In genomic region chr3:66439666-66440344, GRCh38 we compare ENCODE assay signal across 11 cellular contexts.
DNase-seq lines count a peak whose midpoint lies in the region; ATAC-seq and TF ChIP-seq lines count a peak whose summit lies in the region.
"Had no signal": no experiment of that assay in that cellular context is flagged by ENCODE, and none has a peak within 500 bp of the region (broad histone marks: within the 10 kb centered on the region; RNA-seq: fewer than 3 reads in every experiment).

No MANE protein-coding gene starts in this region.

- no peaks in the 10 kb centered on the region for H3K27me3 Mint-ChIP-seq in activated T-cell treated with anti-CD3 and anti-CD28 coated beads, Interleukin-2, amount 50 U/mL, for 24 hours
- H3K27me3 Mint-ChIP-seq in activated T-cell treated with anti-CD3 and anti-CD28 coated beads, Interleukin-2, amount 50 U/mL, for 4 hours (ENCODE audit: low read depth) = no peaks in the 10 kb centered on the region
- no peaks in the 10 kb centered on the region for H3K27me3 Mint-ChIP-seq in activated CD8-positive, alpha-beta T cell treated with anti-CD3 and anti-CD28 coated beads, Interleukin-2, amount 10 ng/mL, durations not matched to agents 7 days and 5 days (ENCODE audit: low read depth)

- no peak for TF ChIP-seq EP300 in stomach (IDR thresholded peaks at IDR 0.05)

- peaks cover 0 to 16% (median 6%) of the 10 kb centered on the region in 4 donors for H3K36me3 ChIP-seq in stomach
- H3K36me3 ChIP-seq in hepatocyte (replicated peaks; ENCODE audit: insufficient read depth, low read depth) = no peaks in the 10 kb centered on the region
- H3K36me3 ChIP-seq: spleen had no signal

- H3K9me3 Mint-ChIP-seq in activated T-cell treated with anti-CD3 and anti-CD28 coated beads, Interleukin-2, amount 50 U/mL, for 24 hours = no peaks in the 10 kb centered on the region
- H3K9me3 Mint-ChIP-seq in activated T-cell treated with anti-CD3 and anti-CD28 coated beads, Interleukin-2, amount 50 U/mL, for 4 hours = no peaks in the 10 kb centered on the region
- H3K9me3 Mint-ChIP-seq in activated CD8-positive, alpha-beta T cell treated with anti-CD3 and anti-CD28 coated beads, Interleukin-2, amount 10 ng/mL, durations not matched to agents 7 days and 5 days (ENCODE audit: insufficient read depth) = no peaks in the 10 kb centered on the region
- H3K9me3 Mint-ChIP-seq: activated naive CD4-positive, alpha-beta T cell treated with anti-CD3 and anti-CD28 coated beads, Interleukin-2, amount 10 ng/mL, durations not matched to agents 7 days and 5 days had no signal

- H3K4me3 ChIP-seq in stomach = no peak overlapping the region
- H3K4me3 ChIP-seq in hepatocyte = no peak overlapping the region
- H3K4me3 ChIP-seq: spleen had no signal

- no peaks in the 10 kb centered on the region for H3K9me2 ChIP-seq in hepatocyte (replicated peaks; ENCODE audit: insufficient read depth)

- H4K20me1 ChIP-seq in hepatocyte (ENCODE audit: insufficient read depth, poor library complexity, severe bottlenecking) = no peaks in the 10 kb centered on the region

- ATAC-seq in activated T-cell treated with anti-CD3 and anti-CD28 coated beads, Interleukin-2, amount 50 U/mL, for 4 hours = no peak
- no peak for ATAC-seq in activated CD8-positive, alpha-beta T cell treated with anti-CD3 and anti-CD28 coated beads, Interleukin-2, amount 10 ng/mL, durations not matched to agents 7 days and 5 days
- ATAC-seq: left colon had no signal

- POLR2A ChIA-PET in activated CD8-positive, alpha-beta T cell treated with anti-CD3 and anti-CD28 coated beads, Interleukin-2, amount 10 ng/mL, durations not matched to agents 7 days and 5 days (lab: Charles Lee) = interaction anchor here (1.0 kb wide), 1 partner anchor 44 kb away, joined by 3 read pairs; no protein-coding TSS in a partner anchor

- H3K79me2 ChIP-seq in hepatocyte = no peaks in the 10 kb centered on the region

- H3K27ac ChIP-seq in stomach = peak overlapping the region in 4 of 5 donors; percentile 22 to 83 (median 64)
- H3K27ac ChIP-seq in hepatocyte = no peak overlapping the region
- H3K27ac ChIP-seq: spleen had no signal

- 47 to 58% (median 53%) methylated on average over 7 of the region's 7 CpGs for WGBS in stomach, 5 donors
- WGBS in hepatocyte (ENCODE audit: low lambda C conversion rate, missing lambda C conversion rate) = 80% methylated on average over 7 of the region's 7 CpGs

- no peaks in the 10 kb centered on the region for H3K9me3 ChIP-seq in stomach
- H3K9me3 ChIP-seq in hepatocyte (ENCODE audit: low read depth) = no peaks in the 10 kb centered on the region
- H3K9me3 ChIP-seq: spleen had no signal

- intact Hi-C loops in stomach (cut with DNase I; ENCODE audit: low total_unique reads) = no loop called here

- H3K4me2 ChIP-seq in hepatocyte = no peak overlapping the region

- no peaks in the 10 kb centered on the region for H3K27me3 ChIP-seq in stomach
- no peaks in the 10 kb centered on the region for H3K27me3 ChIP-seq in hepatocyte
- H3K27me3 ChIP-seq: spleen had no signal

- H3K4me3 Mint-ChIP-seq in activated T-cell treated with anti-CD3 and anti-CD28 coated beads, Interleukin-2, amount 50 U/mL, for 24 hours = no peak overlapping the region
- no peak overlapping the region for H3K4me3 Mint-ChIP-seq in activated T-cell treated with anti-CD3 and anti-CD28 coated beads, Interleukin-2, amount 50 U/mL, for 4 hours
- H3K4me3 Mint-ChIP-seq in activated CD8-positive, alpha-beta T cell treated with anti-CD3 and anti-CD28 coated beads, Interleukin-2, amount 10 ng/mL, durations not matched to agents 7 days and 5 days = no peak overlapping the region
- H3K4me3 Mint-ChIP-seq: activated naive CD4-positive, alpha-beta T cell treated with anti-CD3 and anti-CD28 coated beads, Interleukin-2, amount 10 ng/mL, durations not matched to agents 7 days and 5 days had no signal

- DNase-seq in activated T-cell treated with anti-CD3 and anti-CD28 coated beads, Interleukin-2, amount 50 U/mL, for 24 hours = no peak
- no peak for DNase-seq in activated T-cell treated with anti-CD3 and anti-CD28 coated beads, Interleukin-2, amount 50 U/mL, for 4 hours
- DNase-seq in NCI-H1436 (lab: John Stamatoyannopoulos, UW) (peak; percentile 27), stomach (no peak), hepatocyte (ENCODE audit: low spot score) (no peak), SHP77 treated with DMSO at 0.1 percent for 48 hours (lab: John Stamatoyannopoulos, UW) (no peak), GM19240 (ENCODE audit: insufficient read length, low spot score) (no peak)
- no peak for DNase-seq in activated CD8-positive, alpha-beta T cell treated with anti-CD3 and anti-CD28 coated beads, Interleukin-2, amount 10 ng/mL, durations not matched to agents 7 days and 5 days
- DNase-seq: activated naive CD4-positive, alpha-beta T cell treated with anti-CD3 and anti-CD28 coated beads, Interleukin-2, amount 10 ng/mL, durations not matched to agents 7 days and 5 days; left colon; spleen had no signal

- H3K4me1 ChIP-seq in stomach = peaks cover 41 to 97% (median 70%) of the 10 kb centered on the region in 4 donors
- H3K4me1 ChIP-seq in hepatocyte (ENCODE audit: insufficient read depth) = peaks cover 17% of the 10 kb centered on the region

- TF ChIP-seq CTCF in stomach (IDR thresholded peaks at IDR 0.05) (no peak), hepatocyte (IDR thresholded peaks at IDR 0.05; ENCODE audit: poor library complexity) (no peak)

- H2AFZ ChIP-seq in hepatocyte = no peak overlapping the region

- CTCF ChIA-PET in activated CD8-positive, alpha-beta T cell treated with anti-CD3 and anti-CD28 coated beads, Interleukin-2, amount 10 ng/mL, durations not matched to agents 7 days and 5 days (lab: Charles Lee) = interaction anchor here (1.0 kb wide), 1 partner anchor 29 kb away, joined by 4 read pairs; no protein-coding TSS in a partner anchor

- H3K27ac Mint-ChIP-seq in activated T-cell treated with anti-CD3 and anti-CD28 coated beads, Interleukin-2, amount 50 U/mL, for 24 hours = peak overlapping the region; percentile 26
- H3K27ac Mint-ChIP-seq in activated CD8-positive, alpha-beta T cell treated with anti-CD3 and anti-CD28 coated beads, Interleukin-2, amount 10 ng/mL, durations not matched to agents 7 days and 5 days = peak overlapping the region; percentile 42
- H3K27ac Mint-ChIP-seq: activated naive CD4-positive, alpha-beta T cell treated with anti-CD3 and anti-CD28 coated beads, Interleukin-2, amount 10 ng/mL, durations not matched to agents 7 days and 5 days had no signal

- no peak for TF ChIP-seq POLR2A in stomach (IDR thresholded peaks at IDR 0.05)

- peaks cover 56% of the 10 kb centered on the region for H3K36me3 Mint-ChIP-seq in activated T-cell treated with anti-CD3 and anti-CD28 coated beads, Interleukin-2, amount 50 U/mL, for 24 hours (ENCODE audit: low read depth)
- H3K36me3 Mint-ChIP-seq in activated T-cell treated with anti-CD3 and anti-CD28 coated beads, Interleukin-2, amount 50 U/mL, for 4 hours (ENCODE audit: insufficient read depth) = peaks cover 22% of the 10 kb centered on the region
- peaks cover 2% of the 10 kb centered on the region for H3K36me3 Mint-ChIP-seq in activated CD8-positive, alpha-beta T cell treated with anti-CD3 and anti-CD28 coated beads, Interleukin-2, amount 10 ng/mL, durations not matched to agents 7 days and 5 days (ENCODE audit: low read depth)

- peaks cover 47% of the 10 kb centered on the region for H3K4me1 Mint-ChIP-seq in activated T-cell treated with anti-CD3 and anti-CD28 coated beads, Interleukin-2, amount 50 U/mL, for 24 hours (ENCODE audit: low read depth)
- H3K4me1 Mint-ChIP-seq in activated T-cell treated with anti-CD3 and anti-CD28 coated beads, Interleukin-2, amount 50 U/mL, for 4 hours (ENCODE audit: low read depth) = peaks cover 42% of the 10 kb centered on the region
- H3K4me1 Mint-ChIP-seq in activated CD8-positive, alpha-beta T cell treated with anti-CD3 and anti-CD28 coated beads, Interleukin-2, amount 10 ng/mL, durations not matched to agents 7 days and 5 days (ENCODE audit: low read depth) = peaks cover 20% of the 10 kb centered on the region
